ENCODE assay signal across 27 cellular contexts in the genomic region with DNA sequence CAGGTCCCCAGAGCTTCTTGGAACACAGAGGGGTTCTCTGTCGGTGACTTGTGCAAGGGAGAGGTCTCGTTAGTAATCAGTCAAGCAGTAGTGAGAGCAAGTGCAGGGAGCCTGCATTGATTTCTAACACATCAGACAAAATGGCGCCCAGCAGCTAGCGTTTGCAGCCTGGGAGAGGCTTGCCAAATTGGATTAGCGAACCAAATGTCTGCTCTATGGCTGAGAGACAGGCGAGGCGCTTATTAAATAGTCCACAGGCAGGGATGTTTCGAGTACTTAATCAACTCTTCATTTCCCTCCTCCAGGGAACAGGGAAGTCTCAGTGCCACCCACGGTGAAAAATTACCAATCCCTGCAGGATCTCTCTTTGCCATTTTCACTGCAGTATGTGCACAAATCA.
DNase-seq lines count a peak whose midpoint lies in the region; ATAC-seq, FAIRE-seq and TF ChIP-seq lines count a peak whose summit lies in the region.
"Had no signal": no experiment of that assay in that cellular context is flagged by ENCODE, and none has a peak within 500 bp of the region (broad histone marks: within the 10 kb centered on the region; RNA-seq: fewer than 3 reads in every experiment).

No MANE protein-coding gene starts in this region.

- no peaks in the 10 kb centered on the region for H3K79me2 ChIP-seq in GM12878 (ENCODE audit: control insufficient read depth, insufficient read depth, low read length)

- H3K27me3 ChIP-seq in right atrium auricular region (no peaks in the 10 kb centered on the region), left ventricle myocardium inferior (ENCODE audit: low read depth) (peaks cover 18% of the 10 kb centered on the region), GM12878 (replicated peaks in 1 of 2; ENCODE audit: control insufficient read depth in 2 of 2, insufficient read depth in 2 of 2, low read length in 1 of 2) (no peaks in the 10 kb centered on the region; a peak in 1 of 4 replicates)
- H3K27me3 ChIP-seq: cardiac muscle cell, neutrophil, Peyer's patch, uterus had no signal

- peak; percentile 55 for DNase-seq in right atrium auricular region (ENCODE audit: low spot score)
- no peak for DNase-seq in left ventricle myocardium inferior
- DNase-seq in GM12878 (ENCODE audit: low read depth, low spot score), result no peak
- DNase-seq in medulla oblongata (ENCODE audit: extremely low spot score), result peak; percentile 5
- no peak for DNase-seq in NK-92 treated with Interleukin-12 subunit alpha and Interleukin-12 subunit beta, amount 100 ng/mL, for 24 hours (lab: John Stamatoyannopoulos, UW)
- no peak for DNase-seq in lower leg skin (ENCODE audit: low spot score in 2 of 2)
- DNase-seq: activated CD4-positive, alpha-beta T cell treated with anti-CD3 and anti-CD28 coated beads, Interleukin-2, amount 50 U/mL, for 4 hours; activated CD4-positive, CD25-positive, alpha-beta regulatory T cell; activated naive CD4-positive, alpha-beta T cell treated with anti-CD3 and anti-CD28 coated beads, Interleukin-2, amount 50 U/mL, for 16 hours; DMS153; endodermal cell; foreskin keratinocyte; HCEC 1CT; left cardiac atrium; NCI-H1105 treated with DMSO at 0.1 percent for 48 hours; NCI-H2081 treated with DMSO at 0.1 percent for 48 hours; Peyer's patch; SIG-M5; stimulated activated naive CD8-positive, alpha-beta T cell treated with anti-CD3 and anti-CD28 coated beads, Interleukin-15, Interleukin-2, amounts not matched to agents 100 U/mL and 50 U/mL, for 24 hours; uterus had no signal

- in situ Hi-C loops in GM12878 (cut with MboI), result no loop called here

- no peak for TF ChIP-seq CTCF in right atrium auricular region (IDR thresholded peaks at IDR 0.05)
- TF ChIP-seq CTCF in left ventricle myocardium inferior (IDR thresholded peaks at IDR 0.05; ENCODE audit: borderline replicate concordance), result no peak
- TF ChIP-seq CTCF in GM12878 (IDR thresholded peaks at IDR 0.05 in 2 of 3, conservative IDR thresholded peaks at IDR 0.05 in 1 of 3; ENCODE audit: control insufficient read depth in 2 of 3, extremely low read depth in 1 of 3, insufficient read depth in 1 of 3, low read depth in 3 of 3, low read length in 3 of 3), result no peak
- no peak for TF ChIP-seq CTCF in lower leg skin (IDR thresholded peaks at IDR 0.05)

- no peaks in the 10 kb centered on the region for H4K20me1 ChIP-seq in GM12878 (ENCODE audit: control insufficient read depth, insufficient read depth)

- no peak overlapping the region for H3K27ac ChIP-seq in right atrium auricular region
- no peak overlapping the region for H3K27ac ChIP-seq in left ventricle myocardium inferior (replicated peaks)
- no peak overlapping the region for H3K27ac ChIP-seq in GM12878 (ENCODE audit: control insufficient read depth, insufficient read depth)
- H3K27ac ChIP-seq: A549, cardiac muscle cell, foreskin keratinocyte, neutrophil, Peyer's patch, prostate gland, uterus had no signal

- H3K4me2 ChIP-seq in GM12878 (ENCODE audit: control insufficient read depth, insufficient read depth), result no peak overlapping the region
- H3K4me2 ChIP-seq: A549 had no signal

- intact Hi-C loops in left ventricle myocardium inferior (cut with micrococcal nuclease) (no loop called here), GM12878 (cut with micrococcal nuclease; ENCODE audit: unreplicated experiment) (no loop called here), lower leg skin (cut with DNase I; ENCODE audit: low total_unique reads) (no loop called here)

- no peak overlapping the region for H3K9ac ChIP-seq in GM12878 (ENCODE audit: control insufficient read depth, insufficient read depth, low read length)

- H2AFZ ChIP-seq in GM12878 (ENCODE audit: control insufficient read depth, low read depth, low read length), result no peak overlapping the region

- POLR2A ChIA-PET in GM12878 (lab: Charles Lee), result interaction anchor here (1.0 to 1.1 kb wide), 2 partner anchors 9 to 14 kb away, joined by 3 to 4 read pairs; no protein-coding TSS in a partner anchor

- no peaks in the 10 kb centered on the region for H3K9me3 ChIP-seq in right atrium auricular region
- H3K9me3 ChIP-seq in left ventricle myocardium inferior (replicated peaks), result no peaks in the 10 kb centered on the region
- no peaks in the 10 kb centered on the region; the same call in 2 of the 3 replicates for H3K9me3 ChIP-seq in GM12878 (replicated peaks; ENCODE audit: control insufficient read depth, insufficient read depth, low read length)
- H3K9me3 ChIP-seq: neutrophil, Peyer's patch, prostate gland, uterus had no signal

- BruUV-seq in GM12878 (replicated peaks; lab: Mats Ljungman, UMichigan), result no TSS peak

- SMC1A ChIA-PET in GM12878 (lab: Charles Lee; ENCODE audit: uncharacterized antibody, unreplicated experiment), result interaction anchor here (0.6 to 2.0 kb wide), 19 partner anchors 8 to 174 kb away, joined by 3 to 12 read pairs (median 5); no protein-coding TSS in a partner anchor

- no peak for FAIRE-seq in GM12878 (lab: Jason Lieb, UNC)
- FAIRE-seq: A549 had no signal

- H3K4me3 ChIP-seq in right atrium auricular region, result no peak overlapping the region
- no peak overlapping the region for H3K4me3 ChIP-seq in left ventricle myocardium inferior
- H3K4me3 ChIP-seq in GM12878, result no peak overlapping the region
- H3K4me3 ChIP-seq in lower leg skin (ENCODE audit: low read depth, poor library complexity, severe bottlenecking), result no peak overlapping the region
- H3K4me3 ChIP-seq: A549, cardiac muscle cell, Peyer's patch, prostate gland, uterus had no signal

- no peak for TF ChIP-seq POLR2A in GM12878 (IDR thresholded peaks at IDR 0.05; ENCODE audit: low read depth, low read length)
- TF ChIP-seq POLR2A in lower leg skin (IDR thresholded peaks at IDR 0.05), result no peak

- RAD21 ChIA-PET in GM12878 (lab: Charles Lee; ENCODE audit: unreplicated experiment), result interaction anchor here (0.9 to 1.7 kb wide), 8 partner anchors 11 to 287 kb away, joined by 3 to 5 read pairs (median 4); no protein-coding TSS in a partner anchor

- H3K36me3 ChIP-seq in right atrium auricular region (no peaks in the 10 kb centered on the region), left ventricle myocardium inferior (no peaks in the 10 kb centered on the region), GM12878 (ENCODE audit: control insufficient read depth in 2 of 2, insufficient read depth in 2 of 2, low read length in 1 of 2) (no peaks in the 10 kb centered on the region)
- H3K36me3 ChIP-seq: cardiac muscle cell, neutrophil, Peyer's patch, prostate gland, uterus had no signal

- ATAC-seq in GM12878 (no peak), GM21390 (IDR thresholded peaks at IDR 0.05; ENCODE audit: unreplicated experiment) (no peak)
- ATAC-seq in activated CD4-positive, CD25-positive, alpha-beta regulatory T cell treated with anti-CD3 and anti-CD28 coated beads, Interleukin-2, amount 50 U/mL, for 24 hours, result no peak
- ATAC-seq: A549; esophagus mucosa; foreskin keratinocyte; left cardiac atrium; stimulated activated naive CD8-positive, alpha-beta T cell treated with anti-CD3 and anti-CD28 coated beads, Interleukin-15, Interleukin-2, amounts not matched to agents 100 U/mL and 50 U/mL, for 24 hours had no signal

- TF ChIP-seq RAD21 in GM12878 (IDR thresholded peaks at IDR 0.05; ENCODE audit: insufficient read depth, low read depth, low read length), result no peak

- TF ChIP-seq EP300 in GM12878 (IDR thresholded peaks at IDR 0.05; ENCODE audit: borderline replicate concordance in 1 of 2, control insufficient read depth in 1 of 2, low read depth in 2 of 2, low read length in 2 of 2), result no peak

- WGBS in GM12878 (ENCODE audit: insufficient coverage, insufficient replicate concordance, low lambda C conversion rate, missing lambda C conversion rate), result 22% methylated on average over 9 of the region's 9 CpGs
- WGBS in lower leg skin, 2 donors, result 77% methylated on average over 9 of the region's 9 CpGs

- H3K4me1 ChIP-seq in right atrium auricular region (no peaks in the 10 kb centered on the region), left ventricle myocardium inferior (no peaks in the 10 kb centered on the region), GM12878 (ENCODE audit: control insufficient read depth, insufficient read depth, low read length) (no peaks in the 10 kb centered on the region; the same call in 1 of the 2 replicates)
- H3K4me1 ChIP-seq: Peyer's patch, prostate gland, uterus had no signal

- CTCF ChIA-PET in GM12878 (lab: Yijun Ruan, JAX), result interaction anchor here (1.0 to 1.4 kb wide), 4 partner anchors 13 to 113 kb away, joined by 3 to 9 read pairs (median 4); no protein-coding TSS in a partner anchor

TF ChIP-seq in GM12878, 131 proteins besides CTCF, POLR2A, EP300 and RAD21:
- TF ChIP-seq YY1 (IDR thresholded peaks at IDR 0.05; ENCODE audit: low read depth, low read length) (0 out of 2 replicates have a peak, but pooled peaks have one; percentile 32), TBL1XR1 (IDR thresholded peaks at IDR 0.05; ENCODE audit: low read depth, low read length) (no peak)

Comparison
In these comparisons a context has a peak if more than half of its experiments do, and no peak if none do; other contexts are left out.
1. DNase-seq: peak in right atrium auricular region (single experiment) and medulla oblongata (single experiment); none in left ventricle myocardium inferior (single experiment), GM12878 (single experiment), NK-92 treated with Interleukin-12 subunit alpha and Interleukin-12 subunit beta, amount 100 ng/mL, for 24 hours (single experiment) and lower leg skin (0 of 2).